Comparison of ENCODE assay signal across 8 cellular contexts in genomic region chr2:39666489-39667141, GRCh38. TPM values are rescaled to one million over a fixed set of nuclear protein-coding genes. Genes with fewer than 3 reads are reported as not detected.
DNase-seq lines count a peak whose midpoint lies in the region; ATAC-seq lines count a peak whose summit lies in the region.

No MANE protein-coding gene starts in this region.

- peaks cover 75% of the 10 kb centered on the region for H3K27me3 Mint-ChIP-seq in activated naive CD8-positive, alpha-beta T cell treated with anti-CD3 and anti-CD28 coated beads for 36 hours

- peaks cover 6% of the 10 kb centered on the region for H3K4me1 Mint-ChIP-seq in activated naive CD8-positive, alpha-beta T cell treated with anti-CD3 and anti-CD28 coated beads for 36 hours

- H3K27ac ChIP-seq in iPS-18a (ENCODE audit: low read length) (no peak overlapping the region), stomach smooth muscle (ENCODE audit: low read length) (no peak overlapping the region)

- peaks cover 12% of the 10 kb centered on the region for H3K4me1 ChIP-seq in iPS-18a (ENCODE audit: control insufficient read depth, low read depth, low read length)
- peaks cover 9% of the 10 kb centered on the region for H3K4me1 ChIP-seq in stomach smooth muscle (ENCODE audit: control insufficient read depth, insufficient read depth, low read length)

- H3K27me3 ChIP-seq in iPS-18a (ENCODE audit: control insufficient read depth, insufficient read depth, low read length) = peaks cover 37% of the 10 kb centered on the region
- peaks cover 0 to 14% of the 10 kb centered on the region in 2 donors for H3K27me3 ChIP-seq in stomach smooth muscle (ENCODE audit: control insufficient read depth in 1 of 2, insufficient read depth in 2 of 2, low read length in 2 of 2)

- no peaks in the 10 kb centered on the region for H3K9me3 Mint-ChIP-seq in activated naive CD8-positive, alpha-beta T cell treated with anti-CD3 and anti-CD28 coated beads for 36 hours

- H3K9me3 ChIP-seq in iPS-18a (ENCODE audit: control insufficient read depth, low read depth, low read length) (no peaks in the 10 kb centered on the region), stomach smooth muscle (ENCODE audit: control insufficient read depth in 2 of 2, low read length in 2 of 2) (no peaks in the 10 kb centered on the region)

- H3K9ac ChIP-seq in iPS-18a (ENCODE audit: low read length) = peak overlapping the region; percentile 31
- H3K9ac ChIP-seq in stomach smooth muscle (ENCODE audit: low read length in 2 of 2) = peak overlapping the region; percentile 50 to 55

- peak; percentile 28 for DNase-seq in NCI-H2227 (lab: John Stamatoyannopoulos, UW; ENCODE audit: unreplicated experiment)
- DNase-seq in NCI-H2227 treated with DMSO at 0.1 percent for 48 hours (lab: John Stamatoyannopoulos, UW) = no peak
- no peak for DNase-seq in activated naive CD8-positive, alpha-beta T cell treated with anti-CD3 and anti-CD28 coated beads for 36 hours
- DNase-seq in NCI-H526 (lab: John Stamatoyannopoulos, UW) = no peak

- H3K4me3 ChIP-seq in iPS-18a (ENCODE audit: low read length) (peak overlapping the region; percentile 81), stomach smooth muscle (ENCODE audit: low read length in 2 of 2) (peak overlapping the region; percentile 76 to 79)

- H3K27ac Mint-ChIP-seq in activated naive CD8-positive, alpha-beta T cell treated with anti-CD3 and anti-CD28 coated beads for 36 hours = no peak overlapping the region

- no peaks in the 10 kb centered on the region for H3K36me3 Mint-ChIP-seq in activated naive CD8-positive, alpha-beta T cell treated with anti-CD3 and anti-CD28 coated beads for 36 hours

- peak overlapping the region; percentile 77 for H3K4me3 Mint-ChIP-seq in activated naive CD8-positive, alpha-beta T cell treated with anti-CD3 and anti-CD28 coated beads for 36 hours

- ATAC-seq in GM21576 (IDR thresholded peaks at IDR 0.05; ENCODE audit: unreplicated experiment) = no peak
- ATAC-seq in HG02852 (IDR thresholded peaks at IDR 0.05; ENCODE audit: unreplicated experiment) = no peak

- H3K36me3 ChIP-seq in iPS-18a (ENCODE audit: control insufficient read depth, low read depth, low read length) = no peaks in the 10 kb centered on the region
- no peaks in the 10 kb centered on the region for H3K36me3 ChIP-seq in stomach smooth muscle (ENCODE audit: control insufficient read depth in 2 of 2, insufficient read depth in 2 of 2, low read length in 2 of 2)

RNA-seq across cellular contexts. Expression of gene TMEM178A, which starts 0.9 kb away (rescaled TPM):
- under 1 TPM; 0.16 TPM for total RNA-seq in activated naive CD8-positive, alpha-beta T cell treated with anti-CD3 and anti-CD28 coated beads for 36 hours
